ENCODE assay signal across 39 cellular contexts in genomic region chr7:100908512-100908911, GRCh38. TPM values are rescaled to one million over a fixed set of nuclear protein-coding genes. Genes with fewer than 3 reads are reported as not detected.
"Had no signal": no experiment of that assay in that cellular context is flagged by ENCODE, and none has a peak within 500 bp of the region (broad histone marks: within the 10 kb centered on the region; RNA-seq: fewer than 3 reads in every experiment).

No MANE protein-coding gene starts in this region.

- H3K36me3 ChIP-seq: MG63 had no signal

- DNase-seq: Karpas-422, Kasumi-1, MG63, MM.1S, MV-4-11, NCI-H1048, NCI-H1092, NCI-H1092 treated with DMSO at 0.1 percent for 48 hours, NCI-H1105, NCI-H1105 treated with DMSO at 0.1 percent for 48 hours, NCI-H1417, NCI-H1417 treated with DMSO at 0.1 percent for 48 hours, NCI-H1436, NCI-H1436 treated with DMSO at 0.1 percent for 48 hours, NCI-H146, NCI-H1694, NCI-H1694 treated with DMSO at 0.1 percent for 48 hours, NCI-H187, NCI-H187 treated with DMSO at 0.1 percent for 48 hours, NCI-H1930, NCI-H2029, NCI-H2029 treated with DMSO at 0.1 percent for 48 hours, NCI-H2081, NCI-H2081 treated with DMSO at 0.1 percent for 48 hours, NCI-H2107, NCI-H2171, NCI-H2171 treated with DMSO at 0.1 percent for 48 hours, NCI-H2227 treated with DMSO at 0.1 percent for 48 hours, NCI-H226, NCI-H345, NCI-H446, NCI-H446 treated with DMSO at 0.1 percent for 48 hours, NCI-H510A, NCI-H510A treated with DMSO at 0.1 percent for 48 hours, NCI-H524 had no signal

- H3K9me3 ChIP-seq: MG63 had no signal

- H3K4me3 ChIP-seq: MG63 had no signal

- H3K27me3 ChIP-seq: MG63 had no signal

RNA-seq across cellular contexts. Expression of gene ACHE, which starts 12.8 kb away (rescaled TPM):
- total RNA-seq: M059J had no signal

RNA-seq across cellular contexts. Expression of gene MUC3A, which starts 40.8 kb away (rescaled TPM):
- total RNA-seq: LHCN-M2, M059J, MCF 10A, NCI-H460 had no signal
